ENCODE assay signal across 1 cellular context in the genomic region with DNA sequence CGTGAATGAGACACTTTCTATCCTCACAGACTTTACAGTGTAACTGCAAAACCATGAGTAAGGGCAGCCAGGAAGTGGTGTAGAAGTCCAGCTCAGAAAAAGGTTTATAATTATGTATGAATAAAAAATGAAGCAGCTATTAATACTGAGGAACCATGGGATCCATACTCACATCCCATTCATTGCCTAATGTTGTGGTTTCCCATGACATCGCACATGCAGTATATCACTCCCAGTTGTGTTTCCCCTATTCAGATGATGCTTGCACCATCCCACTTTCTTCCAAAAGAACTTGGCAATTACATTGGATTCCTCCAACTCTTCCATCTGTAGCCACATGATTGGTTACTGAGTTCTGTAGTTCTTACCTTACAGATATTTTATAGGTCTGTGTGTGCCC.
A peak's percentile ranks its signal among the peaks of the same experiment; 100 is the strongest.
TF ChIP-seq lines count a peak whose summit lies in the region.

No MANE protein-coding gene starts in this region.

TF ChIP-seq in IMR-90, 13 proteins besides CTCF, POLR2A, EP300 and RAD21:
- TF ChIP-seq MXI1 (IDR thresholded peaks at IDR 0.05; ENCODE audit: borderline replicate concordance, low read depth, low read length) (no peak), CEBPB (IDR thresholded peaks at IDR 0.05; ENCODE audit: low read depth, low read length) (peak; percentile 54), RCOR1 (IDR thresholded peaks at IDR 0.05; ENCODE audit: insufficient replicate concordance, low read length) (no peak), BHLHE40 (IDR thresholded peaks at IDR 0.05; ENCODE audit: low read depth, low read length) (no peak)
